ENCODE assay signal across 8 cellular contexts in genomic region chr14:106556665-106557289, GRCh38.
DNase-seq lines count a peak whose midpoint lies in the region; TF ChIP-seq lines count a peak whose summit lies in the region.

No MANE protein-coding gene starts in this region.

- peak in 1 of 3 experiments; percentile 21 for TF ChIP-seq CTCF in ascending aorta (IDR thresholded peaks at IDR 0.05)

- H3K9me3 ChIP-seq in effector memory CD4-positive, alpha-beta T cell (ENCODE audit: control insufficient read depth, low read length): no peaks in the 10 kb centered on the region
- no peaks in the 10 kb centered on the region for H3K9me3 ChIP-seq in ascending aorta

- peak; percentile 11 for DNase-seq in ELF-1 (ENCODE audit: low read depth, low spot score)
- peak; percentile 67 for DNase-seq in NCI-H1436 (lab: John Stamatoyannopoulos, UW)
- DNase-seq in activated CD4-positive, alpha-beta T cell treated with anti-CD3 and anti-CD28 coated beads for 4 hours: peak; percentile 65 to 80
- peak; percentile 38 to 59 (median 49) for DNase-seq in effector memory CD4-positive, alpha-beta T cell
- peak; percentile 73 to 85 for DNase-seq in stimulated activated CD4-positive, alpha-beta T cell treated with anti-CD3 and anti-CD28 coated beads, Interleukin-4, amount 100 ng/mL, for 48 hours (ENCODE audit: low read depth in 2 of 2)
- no peak for DNase-seq in ascending aorta (ENCODE audit: low spot score in 2 of 2)
- no peak for DNase-seq in islet precursor cell
- DNase-seq in cerebellum (ENCODE audit: low spot score): no peak

- no peaks in the 10 kb centered on the region for H3K36me3 ChIP-seq in effector memory CD4-positive, alpha-beta T cell (ENCODE audit: control insufficient read depth, insufficient read depth, low read length)
- H3K36me3 ChIP-seq in ascending aorta: no peaks in the 10 kb centered on the region

- H3K27me3 ChIP-seq in effector memory CD4-positive, alpha-beta T cell (replicated peaks; ENCODE audit: control insufficient read depth, insufficient read depth, low read length, poor library complexity, severe bottlenecking): no peaks in the 10 kb centered on the region
- H3K27me3 ChIP-seq in ascending aorta: no peaks in the 10 kb centered on the region

- H3K4me3 ChIP-seq in effector memory CD4-positive, alpha-beta T cell (ENCODE audit: insufficient read depth, low read depth, low read length, poor library complexity, severe bottlenecking): no peak overlapping the region
- no peak overlapping the region for H3K4me3 ChIP-seq in ascending aorta

- intact Hi-C loops in ascending aorta (cut with DNase I): no loop called here

- no peak overlapping the region for H3K27ac ChIP-seq in effector memory CD4-positive, alpha-beta T cell (ENCODE audit: insufficient read depth, low read length, poor library complexity, severe bottlenecking)
- H3K27ac ChIP-seq in ascending aorta: no peak overlapping the region

- H3K4me1 ChIP-seq in effector memory CD4-positive, alpha-beta T cell (ENCODE audit: control insufficient read depth, insufficient read depth, low read length, poor library complexity, severe bottlenecking): no peaks in the 10 kb centered on the region
- no peaks in the 10 kb centered on the region for H3K4me1 ChIP-seq in ascending aorta

Comparison
In these comparisons a context has a peak if more than half of its experiments do, and no peak if none do; other contexts are left out.
1. DNase-seq: peak in ELF-1 (single experiment), NCI-H1436 (single experiment), activated CD4-positive, alpha-beta T cell treated with anti-CD3 and anti-CD28 coated beads for 4 hours (2 of 2), effector memory CD4-positive, alpha-beta T cell (3 of 3) and stimulated activated CD4-positive, alpha-beta T cell treated with anti-CD3 and anti-CD28 coated beads, Interleukin-4, amount 100 ng/mL, for 48 hours (2 of 2); none in ascending aorta (0 of 2), islet precursor cell (single experiment) and cerebellum (single experiment).